In genomic region chr2:45379399-45380087, GRCh38 we compare ENCODE assay signal across 25 cellular contexts.
"Had no signal": no experiment of that assay in that cellular context is flagged by ENCODE, and none has a peak within 500 bp of the region (broad histone marks: within the 10 kb centered on the region; RNA-seq: fewer than 3 reads in every experiment).

No MANE protein-coding gene starts in this region.

- FAIRE-seq: colon, endometrium had no signal

- H3K27ac ChIP-seq: breast epithelium, epithelial cell of prostate, esophagus squamous epithelium, gastroesophageal sphincter, ovary had no signal

- DNase-seq: activated CD4-positive, alpha-beta memory T cell treated with anti-CD3 and anti-CD28 coated beads, Interleukin-2, amount 10 ng/mL, durations not matched to agents 7 days and 5 days; activated CD4-positive, alpha-beta T cell treated with anti-CD3 and anti-CD28 coated beads for 1 hour; activated CD4-positive, alpha-beta T cell treated with anti-CD3 and anti-CD28 coated beads, Interleukin-2, amount 10 ng/mL, durations not matched to agents 7 days and 5 days; activated CD8-positive, alpha-beta memory T cell treated with anti-CD3 and anti-CD28 coated beads, Interleukin-2, amount 50 U/mL, for 48 hours; activated gamma-delta T cell; activated naive CD4-positive, alpha-beta T cell treated with anti-CD3 and anti-CD28 coated beads, Interleukin-2, amount 10 ng/mL, durations not matched to agents 7 days and 5 days; activated naive CD8-positive, alpha-beta T cell treated with anti-CD3 and anti-CD28 coated beads, Interleukin-2, amount 10 ng/mL, durations not matched to agents 7 days and 5 days; activated T-cell treated with anti-CD3 and anti-CD28 coated beads, Interleukin-2, amount 50 U/mL, for 24 hours; dermis blood vessel endothelial cell; effector CD4-positive, alpha-beta T cell; esophagus squamous epithelium; hippocampal formation; naive B cell; nephron progenitor cell; ovary; stimulated activated CD4-positive, alpha-beta T cell treated with anti-CD3 and anti-CD28 coated beads, Interleukin-1b, Interleukin-23, amount 100 ng/mL, for 48 hours; stimulated activated naive B cell treated with anti-CD40 and anti-IgM and Interleukin-4, amounts not matched to agents 10 μg/mL and 1 μg/mL and 100 μg/mL, for 72 hours; T-helper 2 cell; trophoblast cell had no signal

- ATAC-seq: gastroesophageal sphincter; stimulated activated naive B cell treated with anti-CD40 and anti-IgM and Interleukin-4, amounts not matched to agents 10 μg/mL and 1 μg/mL and 100 μg/mL, for 72 hours; WTC11 had no signal
